19 cellular contexts compared by ENCODE assay signal in genomic region chr6:117298941-117299340, GRCh38. TPM values are rescaled to one million over a fixed set of nuclear protein-coding genes. Genes with fewer than 3 reads are reported as not detected.
DNase-seq lines count a peak whose midpoint lies in the region; ATAC-seq and TF ChIP-seq lines count a peak whose summit lies in the region.
"Had no signal": no experiment of that assay in that cellular context is flagged by ENCODE, and none has a peak within 500 bp of the region (broad histone marks: within the 10 kb centered on the region; RNA-seq: fewer than 3 reads in every experiment).

No MANE protein-coding gene starts in this region.

- no peak overlapping the region for H3K23ac ChIP-seq in trophoblast cell (ENCODE audit: low read length)

- H3K9me3 ChIP-seq in trophoblast cell (ENCODE audit: insufficient read depth, low read depth, low read length) (no peaks in the 10 kb centered on the region), skeletal muscle tissue (ENCODE audit: control insufficient read depth in 3 of 3, low read length in 3 of 3) (no peaks in the 10 kb centered on the region), mucosa of descending colon (no peaks in the 10 kb centered on the region)
- H3K9me3 ChIP-seq: A549, Caco-2, HAP-1 had no signal

- intact Hi-C loops in mucosa of descending colon (cut with DNase I, micrococcal nuclease) = no loop called here

- H3K27me3 ChIP-seq in trophoblast cell (ENCODE audit: insufficient read depth, low read length) (no peaks in the 10 kb centered on the region), skeletal muscle tissue (ENCODE audit: control insufficient read depth in 3 of 3, insufficient read depth in 3 of 3, low read length in 3 of 3) (no peaks in the 10 kb centered on the region)

- no peak overlapping the region for H4K8ac ChIP-seq in trophoblast cell (ENCODE audit: low read depth, low read length)

- H2BK120ac ChIP-seq in trophoblast cell (ENCODE audit: insufficient read depth, low read length, poor library complexity) = no peak overlapping the region

- H3K36me3 ChIP-seq in trophoblast cell (ENCODE audit: control insufficient read depth in 1 of 2, insufficient read depth in 2 of 2, low read length in 2 of 2) = no peaks in the 10 kb centered on the region
- H3K36me3 ChIP-seq in skeletal muscle tissue (ENCODE audit: control insufficient read depth in 3 of 3, insufficient read depth in 3 of 3, low read length in 3 of 3) = no peaks in the 10 kb centered on the region
- no peaks in the 10 kb centered on the region for H3K36me3 ChIP-seq in mucosa of descending colon (ENCODE audit: low read depth)
- H3K36me3 ChIP-seq: HAP-1 had no signal

- no peaks in the 10 kb centered on the region for H3K79me1 ChIP-seq in trophoblast cell (ENCODE audit: low read length)

- no peak overlapping the region for H2AFZ ChIP-seq in trophoblast cell (ENCODE audit: insufficient read depth, low read length, poor library complexity)
- H2AFZ ChIP-seq: GM23248 had no signal

- H4K91ac ChIP-seq in trophoblast cell (ENCODE audit: low read depth, low read length) = no peak overlapping the region

- H3K18ac ChIP-seq in trophoblast cell (ENCODE audit: low read length) = no peak overlapping the region

- H3K79me2 ChIP-seq in trophoblast cell (ENCODE audit: control insufficient read depth, insufficient read depth, low read length, poor library complexity) = no peaks in the 10 kb centered on the region

- H3K4me1 ChIP-seq in trophoblast cell (ENCODE audit: control insufficient read depth in 1 of 2, insufficient read depth in 2 of 2, low read length in 2 of 2) (no peaks in the 10 kb centered on the region), skeletal muscle tissue (ENCODE audit: control insufficient read depth in 3 of 3, insufficient read depth in 3 of 3, low read length in 3 of 3) (peaks cover 6 to 12% (median 11%) of the 10 kb centered on the region in 3 donors), mucosa of descending colon (ENCODE audit: low read depth) (no peaks in the 10 kb centered on the region)
- H3K4me1 ChIP-seq: A549, Caco-2, HAP-1 had no signal

- no peak overlapping the region for H2BK5ac ChIP-seq in trophoblast cell (ENCODE audit: low read depth, low read length, poor library complexity)

- H3K4me3 ChIP-seq in trophoblast cell (ENCODE audit: low read depth, low read length) (no peak overlapping the region), skeletal muscle tissue (ENCODE audit: low read length in 3 of 3) (no peak overlapping the region), mucosa of descending colon (no peak overlapping the region)
- H3K4me3 ChIP-seq: A549, GM23248, HAP-1 had no signal

- H2AK5ac ChIP-seq in trophoblast cell (ENCODE audit: low read length) = no peak overlapping the region

- no peak overlapping the region for H3K4ac ChIP-seq in trophoblast cell (ENCODE audit: low read depth, low read length)

- H3K14ac ChIP-seq in trophoblast cell (ENCODE audit: low read length) = no peak overlapping the region

- TF ChIP-seq CTCF in mucosa of descending colon (IDR thresholded peaks at IDR 0.05) = no peak

- DNase-seq in EH (ENCODE audit: low read depth) (peak; percentile 3), M059J (ENCODE audit: low read depth) (peak; percentile 32), trophoblast cell (peak; percentile 40 to 78), mucosa of descending colon (no peak), T1000 (lab: John Stamatoyannopoulos, UW) (no peak), RKO (ENCODE audit: low spot score) (no peak)
- no peak for DNase-seq in activated CD8-positive, alpha-beta memory T cell treated with anti-CD3 and anti-CD28 coated beads, Interleukin-2, amount 50 U/mL, for 4 hours
- DNase-seq: AML-193; Caco-2; CD4-positive, alpha-beta T cell; GM23248; KBM-7 had no signal

- WGBS in trophoblast cell (ENCODE audit: extremely low coverage, insufficient coverage, insufficient read length) = no CpG with 5 or more reads among the region's 3 CpGs

- H3K4me2 ChIP-seq in trophoblast cell (ENCODE audit: low read length) = no peak overlapping the region
- H3K4me2 ChIP-seq: A549 had no signal

- no peak overlapping the region for H3K9ac ChIP-seq in trophoblast cell (ENCODE audit: low read length)
- H3K9ac ChIP-seq in skeletal muscle tissue (ENCODE audit: low read depth in 1 of 3, low read length in 3 of 3) = no peak overlapping the region
- H3K9ac ChIP-seq: GM23248 had no signal

- H2BK12ac ChIP-seq in trophoblast cell (ENCODE audit: low read length) = no peak overlapping the region

- H3K27ac ChIP-seq in trophoblast cell (ENCODE audit: low read depth, low read length) (no peak overlapping the region), skeletal muscle tissue (ENCODE audit: low read depth, low read length) (peak overlapping the region; percentile 37)
- H3K27ac ChIP-seq: A549, C4-2B, GM23248 had no signal

- ATAC-seq in mucosa of descending colon = no peak
- ATAC-seq: A549, HepG2 had no signal

- H4K12ac ChIP-seq in trophoblast cell (ENCODE audit: low read depth, low read length) = no peak overlapping the region

RNA-seq across cellular contexts. Expression of gene VGLL2, which starts 33.6 kb away (rescaled TPM):
- not detected in 2 replicates for total RNA-seq in M059J (2014; rRNA removed; shearing (Covaris generic))
- not detected in 2 replicates for polyA plus RNA-seq in trophoblast cell (2013)
- total RNA-seq in skeletal muscle tissue (17.7 TPM), mucosa of descending colon (not detected)
- total RNA-seq: Caco-2; CD4-positive, alpha-beta T cell; GM23248; HepG2 had no signal
- polyA plus RNA-seq: A549, BJ, GM23248, HepG2, IgD-negative memory B cell had no signal

Comparison
In these comparisons a context has a peak if more than half of its experiments do, and no peak if none do; other contexts are left out.
1. DNase-seq: peak in EH (single experiment), M059J (single experiment) and trophoblast cell (2 of 2); none in activated CD8-positive, alpha-beta memory T cell treated with anti-CD3 and anti-CD28 coated beads, Interleukin-2, amount 50 U/mL, for 4 hours (single experiment), mucosa of descending colon (0 of 3), T1000 (single experiment) and RKO (single experiment).
2. RNA of gene VGLL2, which starts 33.6 kb away (total RNA-seq): 17.7 TPM in skeletal muscle tissue (single experiment); not detected in M059J and not detected in mucosa of descending colon; every median in the first group is over 10 times any median in the second.